Comparison of ENCODE assay signal across 21 cellular contexts in genomic region chr14:34470319-34470718, GRCh38. TPM values are rescaled to one million over a fixed set of nuclear protein-coding genes. Genes with fewer than 3 reads are reported as not detected.
DNase-seq lines count a peak whose midpoint lies in the region; ATAC-seq, FAIRE-seq and TF ChIP-seq lines count a peak whose summit lies in the region.
"Had no signal": no experiment of that assay in that cellular context is flagged by ENCODE, and none has a peak within 500 bp of the region (broad histone marks: within the 10 kb centered on the region; RNA-seq: fewer than 3 reads in every experiment).

No MANE protein-coding gene starts in this region.

- no peaks in the 10 kb centered on the region for H3K36me3 ChIP-seq in GM12878 (ENCODE audit: control insufficient read depth in 2 of 2, insufficient read depth in 2 of 2, low read length in 1 of 2)

- H3K27ac ChIP-seq in GM12878 (ENCODE audit: control insufficient read depth, insufficient read depth), result no peak overlapping the region
- no peak overlapping the region for H3K27ac ChIP-seq in dorsolateral prefrontal cortex
- H3K27ac ChIP-seq: 22Rv1, C4-2B had no signal

- no peak for TF ChIP-seq POLR2A in GM12878 (IDR thresholded peaks at IDR 0.05; ENCODE audit: low read depth, low read length)

- CTCF ChIA-PET in GM12878 (lab: Yijun Ruan, JAX), result no interaction called here

- no peak overlapping the region; the same call in 1 of the 2 replicates for H2AFZ ChIP-seq in GM12878 (ENCODE audit: control insufficient read depth, low read depth, low read length)

- no peak overlapping the region for H3K4me2 ChIP-seq in GM12878 (ENCODE audit: control insufficient read depth, insufficient read depth)
- H3K4me2 ChIP-seq: A549 had no signal

- FAIRE-seq in GM12878 (lab: Jason Lieb, UNC), result no peak
- FAIRE-seq: A549, D721Med had no signal

- TF ChIP-seq CTCF in GM12878 (IDR thresholded peaks at IDR 0.05 in 2 of 3, conservative IDR thresholded peaks at IDR 0.05 in 1 of 3; ENCODE audit: control insufficient read depth in 2 of 3, extremely low read depth in 1 of 3, insufficient read depth in 1 of 3, low read depth in 3 of 3, low read length in 3 of 3) (no peak), dorsolateral prefrontal cortex (IDR thresholded peaks at IDR 0.05 in 54 of 56, conservative IDR thresholded peaks at IDR 0.05 in 2 of 56; ENCODE audit: low read depth in 1 of 56, partially characterized antibody in 56 of 56) (no peak)

- H3K9me3 ChIP-seq in GM12878 (replicated peaks; ENCODE audit: control insufficient read depth, insufficient read depth, low read length), result no peaks in the 10 kb centered on the region
- H3K9me3 ChIP-seq: A549, Caco-2 had no signal

- intact Hi-C loops in GM12878 (cut with micrococcal nuclease; ENCODE audit: unreplicated experiment), result no loop called here
- intact Hi-C loops in dorsolateral prefrontal cortex (cut with DNase I), result no loop called here

- in situ Hi-C loops in GM12878 (cut with MboI), result no loop called here

- H3K27me3 ChIP-seq in GM12878 (replicated peaks in 1 of 2; ENCODE audit: control insufficient read depth in 2 of 2, insufficient read depth in 2 of 2, low read length in 1 of 2) (no peaks in the 10 kb centered on the region; a peak in 1 of 4 replicates), dorsolateral prefrontal cortex (no peaks in the 10 kb centered on the region)

- no peaks in the 10 kb centered on the region for H3K79me2 ChIP-seq in GM12878 (ENCODE audit: control insufficient read depth, insufficient read depth, low read length)

- TF ChIP-seq RAD21 in GM12878 (IDR thresholded peaks at IDR 0.05; ENCODE audit: insufficient read depth, low read depth, low read length), result no peak

- H3K4me1 ChIP-seq in GM12878 (ENCODE audit: control insufficient read depth, insufficient read depth, low read length), result no peaks in the 10 kb centered on the region

- SMC1A ChIA-PET in GM12878 (lab: Charles Lee; ENCODE audit: uncharacterized antibody, unreplicated experiment), result no interaction called here

- no TSS peak for BruUV-seq in GM12878 (replicated peaks; lab: Mats Ljungman, UMichigan)

- H3K9ac ChIP-seq in GM12878 (ENCODE audit: control insufficient read depth, insufficient read depth, low read length), result no peak overlapping the region

- H3K4me3 ChIP-seq in GM12878 (no peak overlapping the region), dorsolateral prefrontal cortex (no peak overlapping the region)
- H3K4me3 ChIP-seq: A549 had no signal

- H4K20me1 ChIP-seq in GM12878 (ENCODE audit: control insufficient read depth, insufficient read depth), result no peaks in the 10 kb centered on the region

- ATAC-seq in HG02610 (IDR thresholded peaks at IDR 0.05; ENCODE audit: unreplicated experiment) (peak; percentile 58), GM12878 (peak; percentile 40; the same call in 2 of the 3 replicates), HG03280 (IDR thresholded peaks at IDR 0.05; ENCODE audit: unreplicated experiment) (no peak)
- ATAC-seq: HCT116 had no signal

- RAD21 ChIA-PET in GM12878 (lab: Charles Lee; ENCODE audit: unreplicated experiment), result no interaction called here

- POLR2A ChIA-PET in GM12878 (lab: Charles Lee), result interaction anchor here (0.5 kb wide), 1 partner anchor 27 kb away, joined by 5 read pairs; no protein-coding TSS in a partner anchor

- DNase-seq in activated CD8-positive, alpha-beta memory T cell treated with anti-CD3 and anti-CD28 coated beads for 24 hours, result peak; percentile 15
- no peak for DNase-seq in activated CD8-positive, alpha-beta memory T cell treated with anti-CD3 and anti-CD28 coated beads, Interleukin-2, amount 50 U/mL, for 4 hours
- DNase-seq in GM12878 (ENCODE audit: low read depth, low spot score), result no peak
- no peak for DNase-seq in activated gamma-delta T cell (lab: John Stamatoyannopoulos, UW)
- DNase-seq in dorsolateral prefrontal cortex, result no peak
- DNase-seq: AML-193; Caco-2; CD4-positive, alpha-beta T cell; DMS153; DMS79; GDM1; GOT3; H7; HFFc6 had no signal

- no peak for TF ChIP-seq EP300 in GM12878 (IDR thresholded peaks at IDR 0.05; ENCODE audit: borderline replicate concordance in 1 of 2, control insufficient read depth in 1 of 2, low read depth in 2 of 2, low read length in 2 of 2)

TF ChIP-seq in GM12878, 131 proteins besides CTCF, POLR2A, EP300 and RAD21:
- TF ChIP-seq E2F4 (IDR thresholded peaks at IDR 0.05; ENCODE audit: low read depth, low read length) (no peak), SUZ12 (IDR thresholded peaks at IDR 0.05; ENCODE audit: unreplicated experiment) (no peak), PRDM15 (CRISPR knock-in tag; IDR thresholded peaks at IDR 0.05) (no peak), ZBED1 (IDR thresholded peaks at IDR 0.05; ENCODE audit: borderline replicate concordance) (no peak), NBN (IDR thresholded peaks at IDR 0.05) (no peak), SUPT20H (IDR thresholded peaks at IDR 0.05; ENCODE audit: borderline replicate concordance, control insufficient read depth, low read depth, low read length) (no peak), GATAD2B (conservative IDR thresholded peaks at IDR 0.05; ENCODE audit: low read depth) (no peak)

RNA-seq across cellular contexts. Expression of gene SPTSSA, which starts 8.3 kb away (rescaled TPM):
- 7.8 TPM in 2 replicates for total RNA-seq in GM12878 (2013; cell fraction: nucleolus; rRNA removed)
- total RNA-seq in GM12878 (2014; rRNA removed) (9.3 and 11.1 TPM in 2 replicates), GM12878 (2014; rRNA removed; fragmentation: Illumina TruSeq; extraction: Trizol) (19.6 and 21.0 TPM in 2 replicates), GM12878 (2021) (14.9 and 16.7 TPM in 2 replicates), dorsolateral prefrontal cortex (10 to 100 TPM in 113 of 120 experiments, 1 to 10 TPM in 7; 7.6 to 20.5 (median 12.0) TPM)
- polyA plus RNA-seq in GM12878 (2011; ENCODE audit: low read depth), result 9.9 TPM
- polyA plus RNA-seq in GM12878 (2011; rRNA removed) (37.7 and 49.3 TPM in 2 replicates), GM12878 (2014; fragmentation: Illumina TruSeq; extraction: Trizol) (33.1 and 42.2 TPM in 2 replicates), GM12878 (2014; fragmentation: Nextera tagmentation; extraction: Ambion mirVana) (10 to 100 TPM; 16.4 to 22.9 TPM), GM12878 (2014; rRNA removed) (15.8 and 20.8 TPM in 2 replicates), GM12878 (2016; fragmentation: Nextera tagmentation; extraction: Ambion mirVana) (10 to 100 TPM; 21.1 to 26.0 TPM)
- polyA plus RNA-seq in GM12878 (2011; cell fraction: cytosol; rRNA removed), result 27.9 and 36.3 TPM in 2 replicates
- 9.5 and 10.9 TPM in 2 replicates for polyA plus RNA-seq in GM12878 (2011; cell fraction: nucleus; rRNA removed)
- 20.5 and 22.1 TPM in 2 replicates for polyA plus RNA-seq in GM12878 (2012)
- 11.6 and 16.2 TPM in 2 replicates for polyA minus RNA-seq in GM12878 (2011; rRNA and poly(A)+ RNA removed)
- 5.2 and 5.5 TPM in 2 replicates for polyA minus RNA-seq in GM12878 (2011; cell fraction: cytosol; rRNA and poly(A)+ RNA removed)
- 3.0 and 3.3 TPM in 2 replicates for polyA minus RNA-seq in GM12878 (2011; cell fraction: nucleus; rRNA and poly(A)+ RNA removed)
